8 cellular contexts compared by ENCODE assay signal in genomic region chr11:130314184-130314748, GRCh38. TPM values are rescaled to one million over a fixed set of nuclear protein-coding genes. Genes with fewer than 3 reads are reported as not detected.
DNase-seq lines count a peak whose midpoint lies in the region; ATAC-seq and TF ChIP-seq lines count a peak whose summit lies in the region.

No MANE protein-coding gene starts in this region.

- H3K27me3 ChIP-seq in mucosa of rectum (ENCODE audit: control insufficient read depth in 2 of 2, insufficient read depth in 2 of 2, low read length in 2 of 2) = no peaks in the 10 kb centered on the region

- DNase-seq in A172 (ENCODE audit: low spot score) (peak; percentile 6), NCI-H345 (lab: John Stamatoyannopoulos, UW) (peak; percentile 79), epithelial cell of esophagus (ENCODE audit: low read depth) (peak; percentile 68)
- DNase-seq in activated CD8-positive, alpha-beta memory T cell treated with anti-CD3 and anti-CD28 coated beads, Interleukin-2, amount 50 U/mL, for 4 hours = peak; percentile 70
- DNase-seq in stimulated activated CD8-positive, alpha-beta memory T cell treated with anti-CD3 and anti-CD28 coated beads, Interleukin-7, amount 100 ng/mL, for 1 hour (ENCODE audit: low read depth in 2 of 2) = peak; percentile 22 to 29

- ATAC-seq in GM18508 (IDR thresholded peaks at IDR 0.05; ENCODE audit: insufficient read depth, unreplicated experiment) (peak; percentile 17), HG02943 (IDR thresholded peaks at IDR 0.05; ENCODE audit: low read depth, unreplicated experiment) (peak; percentile 41)

- H3K9ac ChIP-seq in mucosa of rectum (ENCODE audit: low read depth in 1 of 2, low read length in 2 of 2) = peak overlapping the region; percentile 80 to 81

- peak overlapping the region; percentile 91 to 94 for H3K27ac ChIP-seq in mucosa of rectum (ENCODE audit: low read depth in 2 of 2, low read length in 2 of 2)

- no peaks in the 10 kb centered on the region for H3K36me3 ChIP-seq in mucosa of rectum (ENCODE audit: control insufficient read depth in 2 of 2, insufficient read depth in 2 of 2, low read length in 2 of 2)

- H3K9me3 ChIP-seq in mucosa of rectum (ENCODE audit: control insufficient read depth in 2 of 2, low read length in 2 of 2) = no peaks in the 10 kb centered on the region

- no peak for TF ChIP-seq CTCF in epithelial cell of esophagus (IDR thresholded peaks at IDR 0.05; ENCODE audit: insufficient read depth, low read depth, low read length, missing control alignments)

- H3K4me3 ChIP-seq in epithelial cell of esophagus (ENCODE audit: low read length) (peak overlapping the region; percentile 79), mucosa of rectum (ENCODE audit: low read length in 2 of 2) (peak overlapping the region; percentile 78 to 82)

- peaks cover 0 to 8% of the 10 kb centered on the region in 2 donors for H3K4me1 ChIP-seq in mucosa of rectum (ENCODE audit: control insufficient read depth in 2 of 2, insufficient read depth in 2 of 2, low read length in 2 of 2)

RNA-seq across cellular contexts. Expression of gene ZBTB44, which starts 0.5 kb away (rescaled TPM):
- 10.8 and 14.5 TPM in 2 replicates for total RNA-seq in A172 (2014; rRNA removed; shearing (Covaris generic))

Comparison
In these comparisons a context has a peak if more than half of its experiments do, and no peak if none do; other contexts are left out.
1. Peak in every context shown above with its lines: DNase-seq, ATAC-seq, H3K4me3 ChIP-seq and H3K27ac ChIP-seq.
2. DNase-seq: peak in every context shown above with its lines; median percentile 79 in NCI-H345; 70 in activated CD8-positive, alpha-beta memory T cell treated with anti-CD3 and anti-CD28 coated beads, Interleukin-2, amount 50 U/mL, for 4 hours; 68 in epithelial cell of esophagus; 26 in stimulated activated CD8-positive, alpha-beta memory T cell treated with anti-CD3 and anti-CD28 coated beads, Interleukin-7, amount 100 ng/mL, for 1 hour; 6 in A172.